Comparison of ENCODE assay signal across 25 cellular contexts in the genomic region with DNA sequence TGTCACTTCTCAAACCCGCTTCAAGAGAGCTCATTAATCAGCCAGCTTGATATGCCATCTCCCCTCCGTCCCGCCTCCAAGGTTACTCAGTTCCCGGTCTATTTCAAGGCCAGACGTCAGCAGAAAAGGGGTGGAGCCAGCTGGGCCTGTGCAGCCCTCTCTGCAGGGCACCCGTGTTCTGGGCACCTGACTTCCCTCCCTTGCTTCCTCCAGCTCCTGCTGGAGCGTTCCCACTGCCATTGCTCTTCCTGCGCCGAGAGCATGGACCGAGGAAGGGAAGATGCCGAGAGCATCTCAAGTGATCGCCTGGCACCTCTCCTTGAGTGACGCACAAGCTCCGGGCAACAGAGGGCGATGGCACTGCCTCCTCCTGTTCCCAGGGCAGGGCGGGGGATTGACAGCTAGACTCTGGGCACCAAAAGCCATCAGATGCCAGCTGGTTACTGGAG. TPM values are rescaled to one million over a fixed set of nuclear protein-coding genes. Genes with fewer than 3 reads are reported as not detected.
DNase-seq lines count a peak whose midpoint lies in the region; ATAC-seq, FAIRE-seq and TF ChIP-seq lines count a peak whose summit lies in the region.
"Had no signal": no experiment of that assay in that cellular context is flagged by ENCODE, and none has a peak within 500 bp of the region (broad histone marks: within the 10 kb centered on the region; RNA-seq: fewer than 3 reads in every experiment).

No MANE protein-coding gene starts in this region.

- CTCF ChIA-PET in OCI-LY7 (lab: Charles Lee; ENCODE audit: unreplicated experiment): no interaction called here
- CTCF ChIA-PET in activated CD8-positive, alpha-beta memory T cell treated with anti-CD3 and anti-CD28 coated beads, Interleukin-2, amount 10 ng/mL, durations not matched to agents 7 days and 5 days (lab: Charles Lee): interaction anchor here (1.2 kb wide), 1 partner anchor 14 kb away, joined by 8 read pairs; no protein-coding TSS in a partner anchor

- H3K27me3 ChIP-seq in heart left ventricle: no peaks in the 10 kb centered on the region

- ATAC-seq in heart left ventricle (peak; percentile 75 to 93 (median 90)), HG03439 (IDR thresholded peaks at IDR 0.05; ENCODE audit: unreplicated experiment) (no peak)
- no peak for ATAC-seq in activated CD8-positive, alpha-beta memory T cell treated with anti-CD3 and anti-CD28 coated beads, Interleukin-2, amount 10 ng/mL, durations not matched to agents 7 days and 5 days
- ATAC-seq: Panc1, SK-N-SH treated with all-trans-retinoic acid at 6 μM for 48 hours had no signal

- no peak overlapping the region for H3K4me3 Mint-ChIP-seq in activated CD8-positive, alpha-beta memory T cell treated with anti-CD3 and anti-CD28 coated beads, Interleukin-2, amount 10 ng/mL, durations not matched to agents 7 days and 5 days
- H3K4me3 Mint-ChIP-seq: CD4-positive, alpha-beta memory T cell; H9; IgD-negative memory B cell had no signal

- H2AFZ ChIP-seq in OCI-LY7 (ENCODE audit: low read length): no peak overlapping the region

- H3K9me3 Mint-ChIP-seq in activated CD8-positive, alpha-beta memory T cell treated with anti-CD3 and anti-CD28 coated beads, Interleukin-2, amount 10 ng/mL, durations not matched to agents 7 days and 5 days (ENCODE audit: low read depth): no peaks in the 10 kb centered on the region
- H3K9me3 Mint-ChIP-seq: CD4-positive, alpha-beta memory T cell; H9; IgD-negative memory B cell had no signal

- POLR2A ChIA-PET in OCI-LY7 (lab: Charles Lee): no interaction called here

- peaks cover 0 to 18% (median 0%) of the 10 kb centered on the region in 12 donors for H3K4me1 ChIP-seq in heart left ventricle
- H3K4me1 ChIP-seq in OCI-LY7 (ENCODE audit: insufficient read depth, low read length, poor library complexity, severe bottlenecking): no peaks in the 10 kb centered on the region

- H3K36me3 Mint-ChIP-seq in activated CD8-positive, alpha-beta memory T cell treated with anti-CD3 and anti-CD28 coated beads, Interleukin-2, amount 10 ng/mL, durations not matched to agents 7 days and 5 days: peaks cover 3% of the 10 kb centered on the region

- no peaks in the 10 kb centered on the region for H3K4me1 Mint-ChIP-seq in activated CD8-positive, alpha-beta memory T cell treated with anti-CD3 and anti-CD28 coated beads, Interleukin-2, amount 10 ng/mL, durations not matched to agents 7 days and 5 days
- H3K4me1 Mint-ChIP-seq: H9, IgD-negative memory B cell had no signal

- H3K4me3 ChIP-seq in heart left ventricle: no peak overlapping the region
- H3K4me3 ChIP-seq in OCI-LY7 (ENCODE audit: low read depth, low read length, poor library complexity, severe bottlenecking): no peak overlapping the region

- no peaks in the 10 kb centered on the region for H3K27me3 Mint-ChIP-seq in activated CD8-positive, alpha-beta memory T cell treated with anti-CD3 and anti-CD28 coated beads, Interleukin-2, amount 10 ng/mL, durations not matched to agents 7 days and 5 days
- H3K27me3 Mint-ChIP-seq: CD4-positive, alpha-beta memory T cell; IgD-negative memory B cell had no signal

- no peak for FAIRE-seq in RCC 7860 (lab: Jason Lieb, UNC)
- FAIRE-seq: GM19239, HTR-8/SVneo had no signal

- H3K4me2 ChIP-seq in OCI-LY7 (ENCODE audit: low read length): no peak overlapping the region

- no peaks in the 10 kb centered on the region for H3K9me2 ChIP-seq in OCI-LY7 (ENCODE audit: insufficient read depth, low read length)

- TF ChIP-seq CTCF in heart left ventricle (IDR thresholded peaks at IDR 0.05) (no peak), OCI-LY7 (conservative IDR thresholded peaks at IDR 0.05; ENCODE audit: low read length) (no peak)

- H3K36me3 ChIP-seq in heart left ventricle (peaks cover 0 to 33% (median 2%) of the 10 kb centered on the region in 9 donors), OCI-LY7 (ENCODE audit: insufficient read depth, low read length) (no peaks in the 10 kb centered on the region)

- DNase-seq in G401 (ENCODE audit: low spot score) (peak; percentile 99), SK-MEL-5 (ENCODE audit: low read depth, low spot score) (peak; percentile 28), heart left ventricle (peak in 4 of 5 donors; percentile 43 to 78 (median 48)), medulla oblongata (ENCODE audit: extremely low spot score) (peak; percentile 80), OCI-LY7 (ENCODE audit: low spot score) (no peak), RCC 7860 (ENCODE audit: low spot score) (no peak)
- no peak for DNase-seq in activated CD8-positive, alpha-beta memory T cell treated with anti-CD3 and anti-CD28 coated beads, Interleukin-2, amount 10 ng/mL, durations not matched to agents 7 days and 5 days
- DNase-seq: ACHN; AML-193; Calu3; CD4-positive, alpha-beta memory T cell; DMS53; H9; NCI-H1417; NCI-H2029; NCI-H510A treated with DMSO at 0.1 percent for 48 hours; NCI-H82; SHP77 had no signal

- no peak for TF ChIP-seq POLR2A in heart left ventricle (IDR thresholded peaks at IDR 0.05)

- H3K27ac ChIP-seq in heart left ventricle (no peak overlapping the region), OCI-LY7 (ENCODE audit: low read depth, low read length, poor library complexity, severe bottlenecking) (no peak overlapping the region)
- H3K27ac ChIP-seq: HL-60 had no signal

- 63 to 74% (median 70%) methylated on average over 13 to 16 of the region's 16 CpGs for WGBS in heart left ventricle, 4 donors

- H4K20me1 ChIP-seq in OCI-LY7 (ENCODE audit: insufficient read depth, low read length): no peaks in the 10 kb centered on the region

- no TSS peak for BruUV-seq in OCI-LY7 (replicated peaks; lab: Mats Ljungman, UMichigan)

- intact Hi-C loops in heart left ventricle (cut with DNase I) (no loop called here), OCI-LY7 (cut with micrococcal nuclease; ENCODE audit: unreplicated experiment) (no loop called here)

- in situ Hi-C loops in G401 (cut with HindIII; ENCODE audit: low sequenced_read_pairs) (loop anchor here (5.0 to 10.0 kb wide), 2 partner anchors 42 to 149 kb away; no protein-coding TSS in a partner anchor), SK-MEL-5 (cut with HindIII; ENCODE audit: low pct_unique_long_range_greater_than_20kb, low sequenced_read_pairs) (no loop called here)

- H3K79me2 ChIP-seq in OCI-LY7 (ENCODE audit: insufficient read depth, low read depth, low read length): no peaks in the 10 kb centered on the region

- H3K27ac Mint-ChIP-seq in activated CD8-positive, alpha-beta memory T cell treated with anti-CD3 and anti-CD28 coated beads, Interleukin-2, amount 10 ng/mL, durations not matched to agents 7 days and 5 days: no peak overlapping the region
- H3K27ac Mint-ChIP-seq: CD4-positive, alpha-beta memory T cell; H9; IgD-negative memory B cell had no signal

- H3K9me3 ChIP-seq in heart left ventricle: no peaks in the 10 kb centered on the region
- no peaks in the 10 kb centered on the region for H3K9me3 ChIP-seq in OCI-LY7 (ENCODE audit: low read length)

RNA-seq across cellular contexts. Expression of gene NAT9, which starts 29.4 kb away (rescaled TPM):
- total RNA-seq in G401 (2014; rRNA removed; shearing (Covaris generic)): 31.0 and 32.7 TPM in 2 replicates
- 51.4 and 61.0 TPM in 2 replicates for total RNA-seq in SK-MEL-5 (2014; rRNA removed; shearing (Covaris generic))
- polyA plus RNA-seq in SK-MEL-5 (2015; cell fraction: cytosol; rRNA removed): 48.4 and 56.1 TPM in 2 replicates
- 741 and 874 TPM in 2 replicates for polyA plus RNA-seq in SK-MEL-5 (2015; cell fraction: nucleus; rRNA removed)
- total RNA-seq in heart left ventricle (10 to 100 TPM in 7 of 9 donors, 1 to 10 TPM in 2; 7.9 to 22.9 (median 17.1) TPM), OCI-LY7 (2022) (87.9 and 89.0 TPM in 2 replicates)
- 10 to 100 TPM; 18.2 to 36.6 TPM for polyA plus RNA-seq in heart left ventricle
- total RNA-seq in OCI-LY7 (2014; rRNA removed; shearing (Covaris generic)): 77.2 and 99.3 TPM in 2 replicates
- 10 to 100 TPM; 34.1 to 34.5 TPM for total RNA-seq in activated CD8-positive, alpha-beta memory T cell treated with anti-CD3 and anti-CD28 coated beads, Interleukin-2, amount 10 ng/mL, durations not matched to agents 7 days and 5 days

RNA-seq across cellular contexts. Expression of gene GRIN2C, which starts 54.1 kb away (rescaled TPM):
- 0.37 and 1.3 TPM in 2 replicates for total RNA-seq in G401 (2014; rRNA removed; shearing (Covaris generic))
- 0.40 TPM in 1 of 2 replicates, not detected in the other for total RNA-seq in SK-MEL-5 (2014; rRNA removed; shearing (Covaris generic))
- polyA plus RNA-seq in SK-MEL-5 (2015; cell fraction: cytosol; rRNA removed): 0.29 and 0.48 TPM in 2 replicates
- 0.80 and 0.94 TPM in 2 replicates for polyA plus RNA-seq in SK-MEL-5 (2015; cell fraction: nucleus; rRNA removed)
- total RNA-seq in heart left ventricle (1 to 10 TPM in 2 of 9 donors, under 1 TPM in 7; 0.09 to 3.1 (median 0.45) TPM), OCI-LY7 (2022) (0.55 and 0.61 TPM in 2 replicates)
- under 1 TPM; 0.23 to 0.25 TPM for polyA plus RNA-seq in heart left ventricle
- total RNA-seq in OCI-LY7 (2014; rRNA removed; shearing (Covaris generic)): 0.22 and 0.26 TPM in 2 replicates
- under 1 TPM; 0.07 to 0.09 TPM for total RNA-seq in activated CD8-positive, alpha-beta memory T cell treated with anti-CD3 and anti-CD28 coated beads, Interleukin-2, amount 10 ng/mL, durations not matched to agents 7 days and 5 days
- total RNA-seq: Calu3 had no signal
- polyA plus RNA-seq: CD4-positive, alpha-beta memory T cell; IgD-negative memory B cell had no signal

RNA-seq across cellular contexts. Expression of gene NHERF1, which starts 57.1 kb away (rescaled TPM):
- 82.3 and 90.0 TPM in 2 replicates for total RNA-seq in G401 (2014; rRNA removed; shearing (Covaris generic))
- 43.2 and 45.6 TPM in 2 replicates for total RNA-seq in SK-MEL-5 (2014; rRNA removed; shearing (Covaris generic))
- 65.1 and 90.4 TPM in 2 replicates for polyA plus RNA-seq in SK-MEL-5 (2015; cell fraction: cytosol; rRNA removed)
- polyA plus RNA-seq in SK-MEL-5 (2015; cell fraction: nucleus; rRNA removed): 16.9 and 36.5 TPM in 2 replicates
- total RNA-seq in heart left ventricle: 10 to 100 TPM; 11.6 to 42.2 (median 19.2) TPM
- polyA plus RNA-seq in heart left ventricle: 10 to 100 TPM in 1 of 2 donors, 1 to 10 TPM in 1; 7.5 to 37.7 TPM
- total RNA-seq in OCI-LY7 (2014; rRNA removed; shearing (Covaris generic)): 73.2 and 86.1 TPM in 2 replicates
- total RNA-seq in OCI-LY7 (2022): 116 and 122 TPM in 2 replicates
- total RNA-seq in activated CD8-positive, alpha-beta memory T cell treated with anti-CD3 and anti-CD28 coated beads, Interleukin-2, amount 10 ng/mL, durations not matched to agents 7 days and 5 days: 100 to 1,000 TPM; 284 to 377 TPM

Comparison
In these comparisons a context has a peak if more than half of its experiments do, and no peak if none do; other contexts are left out.
1. DNase-seq: peak in G401 (single experiment), SK-MEL-5 (single experiment), heart left ventricle (4 of 5) and medulla oblongata (single experiment); none in OCI-LY7 (single experiment), RCC 7860 (single experiment) and activated CD8-positive, alpha-beta memory T cell treated with anti-CD3 and anti-CD28 coated beads, Interleukin-2, amount 10 ng/mL, durations not matched to agents 7 days and 5 days (single experiment).
2. ATAC-seq: peak in heart left ventricle (4 of 4); none in HG03439 (single experiment) and activated CD8-positive, alpha-beta memory T cell treated with anti-CD3 and anti-CD28 coated beads, Interleukin-2, amount 10 ng/mL, durations not matched to agents 7 days and 5 days (single experiment).